Comparison of ENCODE assay signal across 11 cellular contexts in genomic region chr10:48792687-48793096, GRCh38.
DNase-seq lines count a peak whose midpoint lies in the region; ATAC-seq and TF ChIP-seq lines count a peak whose summit lies in the region.
"Had no signal": no experiment of that assay in that cellular context is flagged by ENCODE, and none has a peak within 500 bp of the region (broad histone marks: within the 10 kb centered on the region; RNA-seq: fewer than 3 reads in every experiment).

No MANE protein-coding gene starts in this region.

- no peaks in the 10 kb centered on the region for H3K36me3 Mint-ChIP-seq in activated T-helper 1 cell treated with anti-CD3 and anti-CD28 coated beads, Interleukin-12 subunit alpha, Interleukin-12 subunit beta, Interleukin-2, Interleukin-4 antibody, amounts not matched to agents 30 ng/mL and 10 ng/mL and 1 ng/mL, durations not matched to agents 14 hours and 24 hours and 36 hours (ENCODE audit: low read depth)

- peak overlapping the region; percentile 4 for H3K27ac ChIP-seq in foreskin keratinocyte

- intact Hi-C loops in activated T-helper 1 cell treated with anti-CD3 and anti-CD28 coated beads, Interleukin-12 subunit alpha, Interleukin-12 subunit beta, Interleukin-2, Interleukin-4 antibody, amounts not matched to agents 30 ng/mL and 10 ng/mL and 1 ng/mL, durations not matched to agents 14 hours and 24 hours and 36 hours (cut with micrococcal nuclease), result no loop called here

- H3K9me3 Mint-ChIP-seq in activated T-helper 1 cell treated with anti-CD3 and anti-CD28 coated beads, Interleukin-12 subunit alpha, Interleukin-12 subunit beta, Interleukin-2, Interleukin-4 antibody, amounts not matched to agents 30 ng/mL and 10 ng/mL and 1 ng/mL, durations not matched to agents 14 hours and 24 hours and 36 hours, result no peaks in the 10 kb centered on the region

- peak overlapping the region; percentile 27 for H3K27ac Mint-ChIP-seq in activated T-helper 1 cell treated with anti-CD3 and anti-CD28 coated beads, Interleukin-12 subunit alpha, Interleukin-12 subunit beta, Interleukin-2, Interleukin-4 antibody, amounts not matched to agents 30 ng/mL and 10 ng/mL and 1 ng/mL, durations not matched to agents 14 hours and 24 hours and 36 hours

- no peak for TF ChIP-seq CTCF in foreskin keratinocyte (conservative IDR thresholded peaks at IDR 0.05)

- DNase-seq in AG08395 (ENCODE audit: low spot score), result peak; percentile 82
- DNase-seq in GM04503 (ENCODE audit: low read depth), result peak; percentile 39
- DNase-seq in activated T-helper 1 cell treated with anti-CD3 and anti-CD28 coated beads, Interleukin-12 subunit alpha, Interleukin-12 subunit beta, Interleukin-2, Interleukin-4 antibody, amounts not matched to agents 30 ng/mL and 10 ng/mL and 1 ng/mL, durations not matched to agents 14 hours and 24 hours and 36 hours (ENCODE audit: low spot score), result no peak
- DNase-seq in foreskin keratinocyte, result peak; percentile 66 to 82
- DNase-seq in pons (ENCODE audit: low spot score), result no peak
- no peak for DNase-seq in activated CD4-positive, alpha-beta T cell treated with anti-CD3 and anti-CD28 coated beads for 4 hours
- no peak for DNase-seq in DMS153 treated with DMSO at 0.1 percent for 48 hours (lab: John Stamatoyannopoulos, UW; ENCODE audit: unreplicated experiment)
- DNase-seq: amniotic stem cell, esophagus squamous epithelium, retina had no signal

- no peaks in the 10 kb centered on the region for H3K27me3 ChIP-seq in foreskin keratinocyte

- ATAC-seq in foreskin keratinocyte (peak; percentile 89), HG02642 (IDR thresholded peaks at IDR 0.05; ENCODE audit: poor library complexity, unreplicated experiment) (no peak)

- H3K27me3 Mint-ChIP-seq in activated T-helper 1 cell treated with anti-CD3 and anti-CD28 coated beads, Interleukin-12 subunit alpha, Interleukin-12 subunit beta, Interleukin-2, Interleukin-4 antibody, amounts not matched to agents 30 ng/mL and 10 ng/mL and 1 ng/mL, durations not matched to agents 14 hours and 24 hours and 36 hours (ENCODE audit: insufficient read depth), result peaks cover 8% of the 10 kb centered on the region

- peaks cover 6% of the 10 kb centered on the region for H3K4me1 Mint-ChIP-seq in activated T-helper 1 cell treated with anti-CD3 and anti-CD28 coated beads, Interleukin-12 subunit alpha, Interleukin-12 subunit beta, Interleukin-2, Interleukin-4 antibody, amounts not matched to agents 30 ng/mL and 10 ng/mL and 1 ng/mL, durations not matched to agents 14 hours and 24 hours and 36 hours (ENCODE audit: low read depth)

- no peak overlapping the region for H3K4me3 Mint-ChIP-seq in activated T-helper 1 cell treated with anti-CD3 and anti-CD28 coated beads, Interleukin-12 subunit alpha, Interleukin-12 subunit beta, Interleukin-2, Interleukin-4 antibody, amounts not matched to agents 30 ng/mL and 10 ng/mL and 1 ng/mL, durations not matched to agents 14 hours and 24 hours and 36 hours

- H3K4me1 ChIP-seq in foreskin keratinocyte, result peaks cover 24% of the 10 kb centered on the region

Comparison
In these comparisons a context has a peak if more than half of its experiments do, and no peak if none do; other contexts are left out.
1. DNase-seq: peak in AG08395 (single experiment), GM04503 (single experiment) and foreskin keratinocyte (2 of 2); none in activated T-helper 1 cell treated with anti-CD3 and anti-CD28 coated beads, Interleukin-12 subunit alpha, Interleukin-12 subunit beta, Interleukin-2, Interleukin-4 antibody, amounts not matched to agents 30 ng/mL and 10 ng/mL and 1 ng/mL, durations not matched to agents 14 hours and 24 hours and 36 hours (single experiment), pons (single experiment), activated CD4-positive, alpha-beta T cell treated with anti-CD3 and anti-CD28 coated beads for 4 hours (0 of 2) and DMS153 treated with DMSO at 0.1 percent for 48 hours (single experiment).